ENCODE assay signal across 8 cellular contexts in the genomic region with DNA sequence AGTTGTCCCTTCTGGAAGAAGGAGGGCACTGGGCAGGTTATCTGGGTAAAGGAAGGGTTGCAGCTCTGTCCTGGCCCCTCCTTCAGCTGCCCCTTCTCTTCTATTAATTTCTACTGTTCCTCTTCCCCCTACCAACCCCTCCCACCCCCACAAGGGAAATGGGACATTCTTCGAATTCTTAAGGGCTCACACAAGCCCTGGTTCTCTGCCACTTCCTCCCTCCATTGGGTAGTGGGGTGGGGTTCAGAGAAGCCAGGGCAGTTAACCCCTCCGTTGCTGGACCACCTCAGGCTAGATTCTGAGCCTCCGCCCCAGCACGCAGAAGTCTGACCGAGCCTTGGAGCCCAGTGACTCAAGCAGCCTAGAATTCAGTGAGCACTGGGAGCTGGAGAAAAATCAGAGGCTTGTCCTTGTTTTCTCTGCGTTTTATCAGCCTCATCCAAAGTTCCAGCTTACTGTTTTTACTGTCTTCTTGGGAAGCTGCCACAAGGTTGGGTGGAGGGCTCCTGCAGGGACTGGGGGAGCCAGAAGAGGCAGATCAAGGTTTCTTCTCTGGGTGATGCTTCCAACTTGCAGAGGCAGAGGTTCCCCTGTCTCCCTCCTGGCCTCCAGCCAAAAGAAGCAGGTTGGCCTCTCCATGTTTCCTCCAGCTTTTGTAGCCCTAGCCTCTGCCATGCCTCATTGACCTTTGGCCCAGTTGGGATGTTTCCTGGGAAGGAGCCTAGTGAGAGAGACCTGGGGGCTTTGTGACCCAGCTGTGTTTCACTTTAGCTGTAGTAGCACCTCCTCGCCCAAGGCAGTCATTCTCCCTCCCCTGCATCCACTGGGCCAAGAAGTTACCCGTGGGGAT. TPM values are rescaled to one million over a fixed set of nuclear protein-coding genes. Genes with fewer than 3 reads are reported as not detected.
DNase-seq lines count a peak whose midpoint lies in the region; ATAC-seq and TF ChIP-seq lines count a peak whose summit lies in the region.

No MANE protein-coding gene starts in this region.

- 11 to 18% methylated on average over 7 to 8 of the region's 8 CpGs for WGBS in ectodermal cell, 2 experiments

- no peaks in the 10 kb centered on the region for H3K27me3 Mint-ChIP-seq in mesothelial cell of epicardium (ENCODE audit: low read depth)

- H3K27ac Mint-ChIP-seq in mesothelial cell of epicardium: peak overlapping the region; percentile 97

- peaks cover 18% of the 10 kb centered on the region for H3K36me3 Mint-ChIP-seq in mesothelial cell of epicardium

- no peaks in the 10 kb centered on the region for H3K9me3 Mint-ChIP-seq in mesothelial cell of epicardium

- H3K9me3 ChIP-seq in ectodermal cell (ENCODE audit: control insufficient read depth, low read length): no peaks in the 10 kb centered on the region

- H3K4me1 ChIP-seq in ectodermal cell (ENCODE audit: control insufficient read depth, insufficient read depth, low read length): peaks cover 87% of the 10 kb centered on the region

- ATAC-seq in HG03342 (IDR thresholded peaks at IDR 0.05; ENCODE audit: unreplicated experiment) (no peak), GM19397 (IDR thresholded peaks at IDR 0.05; ENCODE audit: unreplicated experiment) (no peak)

- no peaks in the 10 kb centered on the region for H3K27me3 ChIP-seq in ectodermal cell (ENCODE audit: control insufficient read depth, insufficient read depth, low read length, poor library complexity, severe bottlenecking)

- no peaks in the 10 kb centered on the region for H3K36me3 ChIP-seq in ectodermal cell (ENCODE audit: control insufficient read depth, insufficient read depth, low read length)

- DNase-seq in G401 (ENCODE audit: low spot score) (peak; percentile 49), mesothelial cell of epicardium (ENCODE audit: low spot score in 2 of 2, unreplicated experiment in 2 of 2) (peak in 1 of 2 experiments; percentile 60), GM13976 (ENCODE audit: low spot score) (no peak), hippocampal formation (lab: John Stamatoyannopoulos, UW) (no peak)

- TF ChIP-seq CTCF in mesothelial cell of epicardium (IDR thresholded peaks at IDR 0.05; ENCODE audit: unreplicated experiment): no peak
- no peak for TF ChIP-seq CTCF in GM13976 (IDR thresholded peaks at IDR 0.05; ENCODE audit: borderline replicate concordance, control extremely low read depth, extremely low read depth, insufficient read depth, missing control alignments)

- peak overlapping the region; percentile 3 for H3K4me3 ChIP-seq in ectodermal cell (ENCODE audit: insufficient read depth, low read depth, low read length)

- H3K4me1 Mint-ChIP-seq in mesothelial cell of epicardium: peaks cover 69% of the 10 kb centered on the region

- in situ Hi-C loops in G401 (cut with HindIII; ENCODE audit: low sequenced_read_pairs) (no loop called here), GM13976 (cut with MboI; ENCODE audit: low sequenced_read_pairs, unreplicated experiment) (no loop called here)

- peak overlapping the region; percentile 41 for H3K4me3 Mint-ChIP-seq in mesothelial cell of epicardium

- H3K27ac ChIP-seq in ectodermal cell (ENCODE audit: insufficient read depth, low read depth, low read length, poor library complexity, severe bottlenecking): peak overlapping the region; percentile 74

TF ChIP-seq in PFSK-1, 5 proteins besides CTCF, POLR2A, EP300 and RAD21:
- TF ChIP-seq, protein P1, sequence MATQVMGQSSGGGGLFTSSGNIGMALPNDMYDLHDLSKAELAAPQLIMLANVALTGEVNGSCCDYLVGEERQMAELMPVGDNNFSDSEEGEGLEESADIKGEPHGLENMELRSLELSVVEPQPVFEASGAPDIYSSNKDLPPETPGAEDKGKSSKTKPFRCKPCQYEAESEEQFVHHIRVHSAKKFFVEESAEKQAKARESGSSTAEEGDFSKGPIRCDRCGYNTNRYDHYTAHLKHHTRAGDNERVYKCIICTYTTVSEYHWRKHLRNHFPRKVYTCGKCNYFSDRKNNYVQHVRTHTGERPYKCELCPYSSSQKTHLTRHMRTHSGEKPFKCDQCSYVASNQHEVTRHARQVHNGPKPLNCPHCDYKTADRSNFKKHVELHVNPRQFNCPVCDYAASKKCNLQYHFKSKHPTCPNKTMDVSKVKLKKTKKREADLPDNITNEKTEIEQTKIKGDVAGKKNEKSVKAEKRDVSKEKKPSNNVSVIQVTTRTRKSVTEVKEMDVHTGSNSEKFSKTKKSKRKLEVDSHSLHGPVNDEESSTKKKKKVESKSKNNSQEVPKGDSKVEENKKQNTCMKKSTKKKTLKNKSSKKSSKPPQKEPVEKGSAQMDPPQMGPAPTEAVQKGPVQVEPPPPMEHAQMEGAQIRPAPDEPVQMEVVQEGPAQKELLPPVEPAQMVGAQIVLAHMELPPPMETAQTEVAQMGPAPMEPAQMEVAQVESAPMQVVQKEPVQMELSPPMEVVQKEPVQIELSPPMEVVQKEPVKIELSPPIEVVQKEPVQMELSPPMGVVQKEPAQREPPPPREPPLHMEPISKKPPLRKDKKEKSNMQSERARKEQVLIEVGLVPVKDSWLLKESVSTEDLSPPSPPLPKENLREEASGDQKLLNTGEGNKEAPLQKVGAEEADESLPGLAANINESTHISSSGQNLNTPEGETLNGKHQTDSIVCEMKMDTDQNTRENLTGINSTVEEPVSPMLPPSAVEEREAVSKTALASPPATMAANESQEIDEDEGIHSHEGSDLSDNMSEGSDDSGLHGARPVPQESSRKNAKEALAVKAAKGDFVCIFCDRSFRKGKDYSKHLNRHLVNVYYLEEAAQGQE (IDR thresholded peaks at IDR 0.05; ENCODE audit: insufficient read depth in 1 of 2, low read depth in 2 of 2, low read length in 2 of 2): peak in 1 of 2 experiments; percentile 9; a peak in 1 of 4 replicates
- no peak for TF ChIP-seq FOXP2 (optimal IDR thresholded peaks at IDR 0.05; ENCODE audit: borderline replicate concordance, extremely low read depth, extremely low read length, insufficient read depth)
- no peak for TF ChIP-seq TAF1 (IDR thresholded peaks at IDR 0.05; ENCODE audit: borderline replicate concordance, insufficient read depth, low read length)
- TF ChIP-seq POLR2AphosphoS5 (IDR thresholded peaks at IDR 0.05; ENCODE audit: low read depth, low read length): no peak
- peak; percentile 30; the same call in 1 of the 2 replicates for TF ChIP-seq SIN3A (IDR thresholded peaks at IDR 0.05; ENCODE audit: borderline replicate concordance, insufficient read depth, low read length)

RNA-seq across cellular contexts. Expression of a gene that starts 10.2 kb away (rescaled TPM):
- total RNA-seq in G401 (2014; rRNA removed; shearing (Covaris generic)): 136 and 141 TPM in 2 replicates
- polyA plus RNA-seq in PFSK-1 (2012; ENCODE audit: insufficient read length, low read depth): 383 TPM
- 126 TPM for polyA plus RNA-seq in ectodermal cell (2013, experiment 1 of 4)
- 128 TPM for polyA plus RNA-seq in ectodermal cell (2013, experiment 2 of 4)
- 90.1 TPM for polyA plus RNA-seq in ectodermal cell (2013, experiment 3 of 4)
- 101 TPM for polyA plus RNA-seq in ectodermal cell (2013, experiment 4 of 4)
- 144 to 152 TPM (median 146 TPM) in 3 replicates for total RNA-seq in mesothelial cell of epicardium

RNA-seq across cellular contexts. Expression of a gene that starts 26.6 kb away (rescaled TPM):
- total RNA-seq in G401 (2014; rRNA removed; shearing (Covaris generic)): 1,883 and 2,158 TPM in 2 replicates
- polyA plus RNA-seq in PFSK-1 (2012; ENCODE audit: insufficient read length, low read depth): 1,863 TPM
- polyA plus RNA-seq in ectodermal cell (2013, experiment 1 of 4): 2,565 TPM
- 2,389 TPM for polyA plus RNA-seq in ectodermal cell (2013, experiment 2 of 4)
- 2,415 TPM for polyA plus RNA-seq in ectodermal cell (2013, experiment 3 of 4)
- polyA plus RNA-seq in ectodermal cell (2013, experiment 4 of 4): 2,794 TPM
- total RNA-seq in mesothelial cell of epicardium: 1,597 to 1,708 TPM (median 1,659 TPM) in 3 replicates

RNA-seq across cellular contexts. Expression of a gene that starts 55.0 kb away (rescaled TPM):
- total RNA-seq in G401 (2014; rRNA removed; shearing (Covaris generic)): 11.2 and 19.9 TPM in 2 replicates
- 25.5 TPM for polyA plus RNA-seq in PFSK-1 (2012; ENCODE audit: insufficient read length, low read depth)
- 22.7 TPM for polyA plus RNA-seq in ectodermal cell (2013, experiment 1 of 4)
- 19.3 TPM for polyA plus RNA-seq in ectodermal cell (2013, experiment 2 of 4)
- 19.4 TPM for polyA plus RNA-seq in ectodermal cell (2013, experiment 3 of 4)
- polyA plus RNA-seq in ectodermal cell (2013, experiment 4 of 4): 21.0 TPM
- total RNA-seq in mesothelial cell of epicardium: 19.5 to 20.9 TPM (median 20.5 TPM) in 3 replicates
